Comparison of ENCODE assay signal across 2 cellular contexts in the genomic region with DNA sequence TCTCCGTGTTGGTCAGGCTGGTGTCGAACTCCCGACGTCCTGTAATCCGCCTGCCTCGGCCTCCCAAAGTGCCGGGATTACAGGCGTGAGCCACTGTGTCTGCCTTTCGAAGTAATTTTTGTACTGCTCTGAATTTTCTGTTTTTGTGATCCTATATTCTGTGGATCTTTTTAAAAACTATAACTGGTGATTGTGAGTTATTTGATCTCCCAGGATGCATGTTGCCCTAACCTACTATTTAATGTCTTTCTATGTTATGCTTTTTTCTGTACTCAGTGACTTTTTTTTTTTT.
TF ChIP-seq lines count a peak whose summit lies in the region.

No MANE protein-coding gene starts in this region.

TF ChIP-seq in SK-N-SH, 30 proteins besides CTCF, POLR2A, EP300 and RAD21 (continued from another document):
- TF ChIP-seq TEAD4 (IDR thresholded peaks at IDR 0.05; ENCODE audit: borderline replicate concordance, insufficient read depth) (no peak), FOXM1 (IDR thresholded peaks at IDR 0.05; ENCODE audit: low read depth) (no peak), SMC3 (IDR thresholded peaks at IDR 0.05; ENCODE audit: low read depth, low read length) (no peak), YY1 (IDR thresholded peaks at IDR 0.05; ENCODE audit: low read depth) (no peak), RFX5 (IDR thresholded peaks at IDR 0.05; ENCODE audit: low read length) (no peak)

TF ChIP-seq in K562, 482 proteins besides CTCF, POLR2A, EP300 and RAD21 (continued from another document):
- TF ChIP-seq, protein P1, sequence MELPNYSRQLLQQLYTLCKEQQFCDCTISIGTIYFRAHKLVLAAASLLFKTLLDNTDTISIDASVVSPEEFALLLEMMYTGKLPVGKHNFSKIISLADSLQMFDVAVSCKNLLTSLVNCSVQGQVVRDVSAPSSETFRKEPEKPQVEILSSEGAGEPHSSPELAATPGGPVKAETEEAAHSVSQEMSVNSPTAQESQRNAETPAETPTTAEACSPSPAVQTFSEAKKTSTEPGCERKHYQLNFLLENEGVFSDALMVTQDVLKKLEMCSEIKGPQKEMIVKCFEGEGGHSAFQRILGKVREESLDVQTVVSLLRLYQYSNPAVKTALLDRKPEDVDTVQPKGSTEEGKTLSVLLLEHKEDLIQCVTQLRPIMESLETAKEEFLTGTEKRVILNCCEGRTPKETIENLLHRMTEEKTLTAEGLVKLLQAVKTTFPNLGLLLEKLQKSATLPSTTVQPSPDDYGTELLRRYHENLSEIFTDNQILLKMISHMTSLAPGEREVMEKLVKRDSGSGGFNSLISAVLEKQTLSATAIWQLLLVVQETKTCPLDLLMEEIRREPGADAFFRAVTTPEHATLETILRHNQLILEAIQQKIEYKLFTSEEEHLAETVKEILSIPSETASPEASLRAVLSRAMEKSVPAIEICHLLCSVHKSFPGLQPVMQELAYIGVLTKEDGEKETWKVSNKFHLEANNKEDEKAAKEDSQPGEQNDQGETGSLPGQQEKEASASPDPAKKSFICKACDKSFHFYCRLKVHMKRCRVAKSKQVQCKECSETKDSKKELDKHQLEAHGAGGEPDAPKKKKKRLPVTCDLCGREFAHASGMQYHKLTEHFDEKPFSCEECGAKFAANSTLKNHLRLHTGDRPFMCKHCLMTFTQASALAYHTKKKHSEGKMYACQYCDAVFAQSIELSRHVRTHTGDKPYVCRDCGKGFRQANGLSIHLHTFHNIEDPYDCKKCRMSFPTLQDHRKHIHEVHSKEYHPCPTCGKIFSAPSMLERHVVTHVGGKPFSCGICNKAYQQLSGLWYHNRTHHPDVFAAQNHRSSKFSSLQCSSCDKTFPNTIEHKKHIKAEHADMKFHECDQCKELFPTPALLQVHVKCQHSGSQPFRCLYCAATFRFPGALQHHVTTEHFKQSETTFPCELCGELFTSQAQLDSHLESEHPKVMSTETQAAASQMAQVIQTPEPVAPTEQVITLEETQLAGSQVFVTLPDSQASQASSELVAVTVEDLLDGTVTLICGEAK (IDR thresholded peaks at IDR 0.05) = no peak
- TF ChIP-seq, protein P1 (CRISPR knock-in tag; IDR thresholded peaks at IDR 0.05) = no peak
TF ChIP-seq in K562: peak in this region for 0.
